In the genomic region with DNA sequence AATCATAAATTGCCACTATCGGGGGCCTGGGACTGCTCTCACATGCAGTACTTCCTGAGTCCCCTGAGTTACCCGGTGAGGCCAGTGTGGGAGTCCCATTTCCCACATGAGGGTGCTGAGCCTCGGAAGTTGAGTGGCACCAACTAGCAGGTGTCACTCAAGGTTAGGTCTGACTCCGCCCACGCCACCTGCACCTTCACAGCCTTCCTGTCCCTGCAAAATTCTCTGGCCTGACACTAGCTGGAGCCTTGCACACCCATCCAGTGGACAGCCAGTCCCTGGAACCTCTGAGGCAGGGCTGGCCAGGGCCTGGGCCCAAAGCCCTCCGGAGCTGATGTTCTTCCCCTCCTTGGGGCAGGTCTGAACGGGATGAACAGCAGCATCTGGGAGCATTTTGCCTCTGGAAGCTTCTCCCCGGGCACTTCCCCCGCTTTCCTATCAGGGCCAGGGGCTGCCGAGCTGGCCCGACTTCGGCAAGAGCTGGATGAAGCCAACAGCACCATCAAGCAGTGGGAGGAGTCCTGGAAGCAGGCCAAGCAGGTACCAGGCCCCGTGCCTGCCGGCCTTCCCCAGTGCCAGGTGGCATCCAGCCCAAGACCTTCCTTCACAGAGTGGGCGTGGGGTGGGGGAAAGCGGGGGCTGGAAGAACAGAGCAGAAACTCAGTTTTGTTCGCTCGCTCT, we compare ENCODE assay signal across 9 cellular contexts. TPM values are rescaled to one million over a fixed set of nuclear protein-coding genes. Genes with fewer than 3 reads are reported as not detected.
DNase-seq lines count a peak whose midpoint lies in the region; ATAC-seq and TF ChIP-seq lines count a peak whose summit lies in the region.
"Had no signal": no experiment of that assay in that cellular context is flagged by ENCODE, and none has a peak within 500 bp of the region (broad histone marks: within the 10 kb centered on the region; RNA-seq: fewer than 3 reads in every experiment).

No MANE protein-coding gene starts in this region.

- no peak for TF ChIP-seq POLR2A in thyroid gland (IDR thresholded peaks at IDR 0.05)

- ATAC-seq in left cardiac atrium, result peak; percentile 9 to 21
- ATAC-seq in Right ventricle myocardium inferior, result no peak
- peak; percentile 75 for ATAC-seq in T-helper 17 cell
- no peak for ATAC-seq in GM19351 (IDR thresholded peaks at IDR 0.05; ENCODE audit: unreplicated experiment)

- peaks cover 53% of the 10 kb centered on the region for H3K36me3 ChIP-seq in effector memory CD4-positive, alpha-beta T cell (ENCODE audit: control insufficient read depth, insufficient read depth, low read length)
- H3K36me3 ChIP-seq in thyroid gland, result peaks cover 48 to 50% of the 10 kb centered on the region in 2 donors
- peaks cover 59% of the 10 kb centered on the region for H3K36me3 ChIP-seq in MG63

- intact Hi-C loops in left cardiac atrium (cut with DNase I) (no loop called here), Right ventricle myocardium inferior (cut with DNase I) (no loop called here), thyroid gland (cut with DNase I) (no loop called here)

- no peak for TF ChIP-seq CTCF in thyroid gland (IDR thresholded peaks at IDR 0.05)

- H3K4me3 Mint-ChIP-seq in T-helper 17 cell, result no peak overlapping the region
- H3K4me3 Mint-ChIP-seq: CD14-positive monocyte had no signal

- H3K4me1 ChIP-seq in effector memory CD4-positive, alpha-beta T cell (ENCODE audit: control insufficient read depth, insufficient read depth, low read length, poor library complexity, severe bottlenecking), result peaks cover 18% of the 10 kb centered on the region
- H3K4me1 ChIP-seq in thyroid gland, result peaks cover 7 to 15% of the 10 kb centered on the region in 2 donors

- H3K27ac ChIP-seq in effector memory CD4-positive, alpha-beta T cell (ENCODE audit: insufficient read depth, low read length, poor library complexity, severe bottlenecking), result peak overlapping the region; percentile 42
- H3K27ac ChIP-seq in thyroid gland, result no peak overlapping the region

- H3K4me3 ChIP-seq in effector memory CD4-positive, alpha-beta T cell (ENCODE audit: insufficient read depth, low read depth, low read length, poor library complexity, severe bottlenecking), result no peak overlapping the region
- H3K4me3 ChIP-seq in thyroid gland (replicated peaks in 1 of 3), result no peak overlapping the region
- H3K4me3 ChIP-seq in MG63, result no peak overlapping the region

- H3K27me3 ChIP-seq in effector memory CD4-positive, alpha-beta T cell (replicated peaks; ENCODE audit: control insufficient read depth, insufficient read depth, low read length, poor library complexity, severe bottlenecking), result no peaks in the 10 kb centered on the region
- no peaks in the 10 kb centered on the region for H3K27me3 ChIP-seq in thyroid gland
- H3K27me3 ChIP-seq in MG63, result no peaks in the 10 kb centered on the region

- H3K4me1 Mint-ChIP-seq in T-helper 17 cell, result peaks cover 28% of the 10 kb centered on the region

- WGBS in thyroid gland, 2 donors, result 48 to 63% methylated on average over 10 to 12 of the region's 18 CpGs

- no peaks in the 10 kb centered on the region for H3K9me3 ChIP-seq in T-helper 17 cell (ENCODE audit: control insufficient read depth, low read length, poor library complexity, severe bottlenecking)
- H3K9me3 ChIP-seq in effector memory CD4-positive, alpha-beta T cell (ENCODE audit: control insufficient read depth, low read length), result no peaks in the 10 kb centered on the region
- no peaks in the 10 kb centered on the region for H3K9me3 ChIP-seq in thyroid gland
- H3K9me3 ChIP-seq in MG63, result no peaks in the 10 kb centered on the region

- peaks cover 4% of the 10 kb centered on the region for H3K36me3 Mint-ChIP-seq in T-helper 17 cell (ENCODE audit: low read depth)

- H3K27ac Mint-ChIP-seq in T-helper 17 cell, result peak overlapping the region; percentile 90

- DNase-seq in left cardiac atrium (no peak), Right ventricle myocardium inferior (ENCODE audit: missing footprints) (no peak), T-helper 17 cell (no peak), thyroid gland (peak; percentile 96), MG63 (no peak), OCI-M1 (lab: John Stamatoyannopoulos, UW) (no peak)
- DNase-seq in effector memory CD4-positive, alpha-beta T cell, result no peak

- H3K27me3 Mint-ChIP-seq in T-helper 17 cell, result no peaks in the 10 kb centered on the region

RNA-seq across cellular contexts. Expression of a gene that starts 21.9 kb away (rescaled TPM):
- total RNA-seq in left cardiac atrium, result 10 to 100 TPM; 22.1 to 34.0 TPM
- 10.7 TPM for total RNA-seq in Right ventricle myocardium inferior
- total RNA-seq in T-helper 17 cell, result 100 to 1,000 TPM; 164 TPM
- total RNA-seq in thyroid gland, result 1 to 10 TPM; 4.0 to 8.1 (median 5.2) TPM
- total RNA-seq in MG63 (2014; rRNA removed; shearing (Covaris generic); ENCODE audit: low replicate concordance), result 0.20 and 0.23 TPM in 2 replicates

RNA-seq across cellular contexts. Expression of a gene that starts 32.9 kb away (rescaled TPM):
- total RNA-seq in left cardiac atrium (100 to 1,000 TPM; 106 to 122 TPM), Right ventricle myocardium inferior (151 TPM), T-helper 17 cell (100 to 1,000 TPM in 1 of 2 donors, 10 to 100 TPM in 1; 86.0 to 114 TPM), thyroid gland (10 to 100 TPM; 41.8 to 64.5 (median 53.5) TPM)
- total RNA-seq in MG63 (2014; rRNA removed; shearing (Covaris generic); ENCODE audit: low replicate concordance), result 6.6 and 7.9 TPM in 2 replicates

RNA-seq across cellular contexts. Expression of a gene that starts 37.7 kb away (rescaled TPM):
- 10 to 100 TPM; 15.8 to 17.8 TPM for total RNA-seq in left cardiac atrium
- 16.0 TPM for total RNA-seq in Right ventricle myocardium inferior
- total RNA-seq in T-helper 17 cell, result 10 to 100 TPM; 30.3 to 33.4 TPM
- total RNA-seq in thyroid gland, result 10 to 100 TPM; 32.5 to 61.4 (median 47.9) TPM
- 16.0 and 48.1 TPM in 2 replicates for total RNA-seq in MG63 (2014; rRNA removed; shearing (Covaris generic); ENCODE audit: low replicate concordance)

RNA-seq across cellular contexts. Expression of a gene that starts 56.1 kb away (rescaled TPM):
- 10 to 100 TPM; 22.9 to 25.3 TPM for total RNA-seq in left cardiac atrium
- total RNA-seq in Right ventricle myocardium inferior, result 39.4 TPM
- 1 to 10 TPM; 4.5 to 9.4 TPM for total RNA-seq in T-helper 17 cell
- 10 to 100 TPM; 14.7 to 27.8 (median 19.7) TPM for total RNA-seq in thyroid gland
- total RNA-seq in MG63 (2014; rRNA removed; shearing (Covaris generic); ENCODE audit: low replicate concordance), result 40.4 and 54.2 TPM in 2 replicates

RNA-seq across cellular contexts. Expression of a gene that starts 57.3 kb away (rescaled TPM):
- total RNA-seq in left cardiac atrium, result 10 to 100 TPM; 22.0 to 22.9 TPM
- 23.8 TPM for total RNA-seq in Right ventricle myocardium inferior
- 1 to 10 TPM; 9.6 to 9.7 TPM for total RNA-seq in T-helper 17 cell
- 10 to 100 TPM; 15.4 to 28.5 (median 24.9) TPM for total RNA-seq in thyroid gland
- total RNA-seq in MG63 (2014; rRNA removed; shearing (Covaris generic); ENCODE audit: low replicate concordance), result 30.4 and 51.1 TPM in 2 replicates

Comparison
In these comparisons a context has a peak if more than half of its experiments do, and no peak if none do; other contexts are left out.
1. ATAC-seq: peak in left cardiac atrium (2 of 2) and T-helper 17 cell (single experiment); none in Right ventricle myocardium inferior (single experiment) and GM19351 (single experiment).
2. DNase-seq: peak in thyroid gland (2 of 2); none in left cardiac atrium (single experiment), Right ventricle myocardium inferior (single experiment), T-helper 17 cell (0 of 3), effector memory CD4-positive, alpha-beta T cell (0 of 3), MG63 (single experiment) and OCI-M1 (single experiment).
3. RNA of a gene that starts 21.9 kb away (total RNA-seq): 164 TPM in T-helper 17 cell; 22.1 to 34.0 TPM in left cardiac atrium, 10.7 TPM in Right ventricle myocardium inferior (single experiment), 4.0 to 8.1 TPM in thyroid gland and 0.20 to 0.23 TPM in MG63; every median in the first group is over 4 times any median in the second.